Comparison of ENCODE assay signal across 19 cellular contexts in genomic region chr2:2826621-2827020, GRCh38.
"Had no signal": no experiment of that assay in that cellular context is flagged by ENCODE, and none has a peak within 500 bp of the region (broad histone marks: within the 10 kb centered on the region; RNA-seq: fewer than 3 reads in every experiment).

No MANE protein-coding gene starts in this region.

- DNase-seq: activated CD4-positive, alpha-beta T cell treated with anti-CD3 and anti-CD28 coated beads for 4 hours; activated CD8-positive, alpha-beta T cell treated with anti-CD3 and anti-CD28 coated beads, Interleukin-2, amount 10 ng/mL, durations not matched to agents 7 days and 5 days; activated gamma-delta T cell treated with Interleukin-2 at 50 U/mL for 16 hours; activated naive CD8-positive, alpha-beta T cell treated with anti-CD3 and anti-CD28 coated beads, Interleukin-2, amount 10 ng/mL, durations not matched to agents 7 days and 5 days; body of pancreas; caudate nucleus; immature natural killer cell; mesenchymal stem cell; naive thymus-derived CD4-positive, alpha-beta T cell; pancreas; stimulated activated CD4-positive, alpha-beta T cell treated with anti-CD3 and anti-CD28 coated beads, Interleukin-4, amount 100 ng/mL, for 4 hours had no signal

- H3K4me1 ChIP-seq: body of pancreas, gastroesophageal sphincter, pancreas, SJSA1, upper lobe of right lung had no signal

- H3K27ac Mint-ChIP-seq: activated CD8-positive, alpha-beta T cell treated with anti-CD3 and anti-CD28 coated beads, Interleukin-2, amount 10 ng/mL, durations not matched to agents 7 days and 5 days; activated naive CD8-positive, alpha-beta T cell treated with anti-CD3 and anti-CD28 coated beads, Interleukin-2, amount 10 ng/mL, durations not matched to agents 7 days and 5 days; immature natural killer cell; naive thymus-derived CD4-positive, alpha-beta T cell; stimulated activated memory B cell treated with anti-CD40 and anti-IgM and Interleukin-4, amounts not matched to agents 10 μg/mL and 1 μg/mL and 100 μg/mL, for 72 hours; WTC11 had no signal

- H3K27me3 Mint-ChIP-seq: activated naive CD8-positive, alpha-beta T cell treated with anti-CD3 and anti-CD28 coated beads, Interleukin-2, amount 10 ng/mL, durations not matched to agents 7 days and 5 days; stimulated activated memory B cell treated with anti-CD40 and anti-IgM and Interleukin-4, amounts not matched to agents 10 μg/mL and 1 μg/mL and 100 μg/mL, for 72 hours had no signal

- H3K36me3 Mint-ChIP-seq: activated naive CD8-positive, alpha-beta T cell treated with anti-CD3 and anti-CD28 coated beads, Interleukin-2, amount 10 ng/mL, durations not matched to agents 7 days and 5 days; immature natural killer cell; naive thymus-derived CD4-positive, alpha-beta T cell; stimulated activated memory B cell treated with anti-CD40 and anti-IgM and Interleukin-4, amounts not matched to agents 10 μg/mL and 1 μg/mL and 100 μg/mL, for 72 hours had no signal

- H3K4me3 Mint-ChIP-seq: activated CD8-positive, alpha-beta T cell treated with anti-CD3 and anti-CD28 coated beads, Interleukin-2, amount 10 ng/mL, durations not matched to agents 7 days and 5 days; activated naive CD8-positive, alpha-beta T cell treated with anti-CD3 and anti-CD28 coated beads, Interleukin-2, amount 10 ng/mL, durations not matched to agents 7 days and 5 days; immature natural killer cell; naive thymus-derived CD4-positive, alpha-beta T cell; stimulated activated memory B cell treated with anti-CD40 and anti-IgM and Interleukin-4, amounts not matched to agents 10 μg/mL and 1 μg/mL and 100 μg/mL, for 72 hours; WTC11 had no signal

- ATAC-seq: activated CD8-positive, alpha-beta T cell treated with anti-CD3 and anti-CD28 coated beads, Interleukin-2, amount 10 ng/mL, durations not matched to agents 7 days and 5 days; body of pancreas; gastroesophageal sphincter; naive thymus-derived CD4-positive, alpha-beta T cell; pancreas; sciatic nerve; stimulated activated memory B cell treated with anti-CD40 and anti-IgM and Interleukin-4, amounts not matched to agents 10 μg/mL and 1 μg/mL and 100 μg/mL, for 72 hours; upper lobe of right lung; WTC11 had no signal

- H3K4me3 ChIP-seq: body of pancreas, gastroesophageal sphincter, pancreas, SJSA1, smooth muscle cell, thoracic aorta, upper lobe of right lung had no signal

- H3K4me1 Mint-ChIP-seq: activated naive CD8-positive, alpha-beta T cell treated with anti-CD3 and anti-CD28 coated beads, Interleukin-2, amount 10 ng/mL, durations not matched to agents 7 days and 5 days; immature natural killer cell; naive thymus-derived CD4-positive, alpha-beta T cell; stimulated activated memory B cell treated with anti-CD40 and anti-IgM and Interleukin-4, amounts not matched to agents 10 μg/mL and 1 μg/mL and 100 μg/mL, for 72 hours had no signal

- H3K9me3 ChIP-seq: body of pancreas, pancreas, thoracic aorta, upper lobe of right lung had no signal

- H3K27ac ChIP-seq: body of pancreas, gastroesophageal sphincter, pancreas, SJSA1, thoracic aorta, upper lobe of right lung had no signal

- H3K36me3 ChIP-seq: gastroesophageal sphincter, pancreas, SJSA1, thoracic aorta, upper lobe of right lung had no signal

- H3K27me3 ChIP-seq: body of pancreas, gastroesophageal sphincter, pancreas, SJSA1, upper lobe of right lung had no signal
